In the genomic region with DNA sequence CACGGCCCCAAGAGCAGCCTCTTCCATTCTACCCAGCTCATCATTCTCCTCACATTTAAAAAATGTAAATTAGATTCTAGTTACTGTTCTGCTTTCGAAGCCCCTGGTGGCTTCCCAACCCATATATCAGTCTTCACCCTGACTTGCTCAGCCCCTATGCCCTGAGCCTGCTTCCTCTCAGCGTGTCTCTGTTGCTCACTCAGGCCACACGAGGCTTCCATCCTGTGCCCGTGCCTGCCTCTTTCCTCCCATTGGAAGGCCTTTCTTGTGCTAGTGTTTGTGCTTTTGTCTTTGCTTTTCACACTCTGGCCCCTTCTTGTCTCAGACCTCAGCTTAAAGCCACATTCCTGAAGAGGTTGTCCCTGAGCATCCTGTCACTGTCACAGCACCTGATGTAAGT, we compare ENCODE assay signal across 1 cellular context.
TF ChIP-seq lines count a peak whose summit lies in the region.

No MANE protein-coding gene starts in this region.

TF ChIP-seq in HepG2, 621 proteins besides CTCF, POLR2A, EP300 and RAD21 (continued from another document):
- TF ChIP-seq ZNF546 (CRISPR knock-in tag; conservative IDR thresholded peaks at IDR 0.05) = no peak
- TF ChIP-seq SPEN (CRISPR knock-in tag; IDR thresholded peaks at IDR 0.05; ENCODE audit: low read depth) = no peak
- TF ChIP-seq, protein P1, sequence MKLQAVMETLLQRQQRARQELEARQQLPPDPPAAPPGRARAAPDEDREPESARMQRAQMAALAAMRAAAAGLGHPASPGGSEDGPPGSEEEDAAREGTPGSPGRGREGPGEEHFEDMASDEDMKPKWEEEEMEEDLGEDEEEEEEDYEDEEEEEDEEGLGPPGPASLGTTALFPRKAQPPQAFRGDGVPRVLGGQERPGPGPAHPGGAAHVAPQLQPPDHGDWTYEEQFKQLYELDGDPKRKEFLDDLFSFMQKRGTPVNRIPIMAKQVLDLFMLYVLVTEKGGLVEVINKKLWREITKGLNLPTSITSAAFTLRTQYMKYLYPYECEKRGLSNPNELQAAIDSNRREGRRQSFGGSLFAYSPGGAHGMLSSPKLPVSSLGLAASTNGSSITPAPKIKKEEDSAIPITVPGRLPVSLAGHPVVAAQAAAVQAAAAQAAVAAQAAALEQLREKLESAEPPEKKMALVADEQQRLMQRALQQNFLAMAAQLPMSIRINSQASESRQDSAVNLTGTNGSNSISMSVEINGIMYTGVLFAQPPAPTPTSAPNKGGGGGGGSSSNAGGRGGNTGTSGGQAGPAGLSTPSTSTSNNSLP (IDR thresholded peaks at IDR 0.05; ENCODE audit: low read depth, low read length) = no peak
